Comparison of ENCODE assay signal across 9 cellular contexts in the genomic region with DNA sequence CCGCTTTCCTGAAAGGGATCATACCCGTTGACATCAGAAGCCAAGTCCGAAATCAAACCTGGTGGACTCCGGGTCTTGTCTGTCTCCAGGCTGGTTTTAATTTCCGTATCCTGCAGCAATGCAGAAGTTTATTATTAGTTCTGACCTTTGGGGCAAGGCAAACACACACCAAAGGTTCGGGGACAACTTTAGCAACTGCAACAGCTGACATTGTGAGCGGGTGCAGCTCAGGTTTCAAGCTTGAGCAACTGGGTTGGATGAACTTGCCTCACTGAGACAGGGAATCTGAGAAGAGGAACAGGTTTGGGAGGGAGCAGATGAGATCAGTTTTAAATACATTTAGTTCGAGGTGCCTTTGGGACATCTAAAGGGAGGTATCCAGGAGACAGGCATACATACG.
DNase-seq lines count a peak whose midpoint lies in the region; ATAC-seq and TF ChIP-seq lines count a peak whose summit lies in the region.
"Had no signal": no experiment of that assay in that cellular context is flagged by ENCODE, and none has a peak within 500 bp of the region (broad histone marks: within the 10 kb centered on the region; RNA-seq: fewer than 3 reads in every experiment).

No MANE protein-coding gene starts in this region.

- H3K36me3 ChIP-seq in HCT116 (ENCODE audit: control insufficient read depth in 1 of 2, insufficient read depth in 2 of 2, low read length in 2 of 2), result no peaks in the 10 kb centered on the region
- no peaks in the 10 kb centered on the region for H3K36me3 ChIP-seq in OCI-LY7 (ENCODE audit: insufficient read depth, low read length)
- H3K36me3 ChIP-seq in esophagus muscularis mucosa, result no peaks in the 10 kb centered on the region
- no peaks in the 10 kb centered on the region for H3K36me3 ChIP-seq in sigmoid colon
- H3K36me3 ChIP-seq in HAP-1 (replicated peaks), result no peaks in the 10 kb centered on the region

- no peak overlapping the region for H2AFZ ChIP-seq in HCT116 (ENCODE audit: low read depth, low read length, poor library complexity, severe bottlenecking)
- peak overlapping the region; percentile 76 for H2AFZ ChIP-seq in OCI-LY7 (ENCODE audit: low read length)

- RAD21 ChIA-PET in HCT116 (lab: Charles Lee; ENCODE audit: low non-redundant PET in 1 of 2, low total read pairs in 2 of 2, uncharacterized antibody in 2 of 2, unreplicated experiment in 2 of 2), result interaction anchor here in 1 of 2 experiments (2.1 kb wide), 1 partner anchor 146 kb away, joined by 8 read pairs; no protein-coding TSS in a partner anchor

- CTCF ChIA-PET in HCT116 (lab: Charles Lee) (interaction anchor here (0.7 to 4.4 kb wide), 2 partner anchors 146 to 168 kb away, joined by 3 to 39 read pairs; no protein-coding TSS in a partner anchor), OCI-LY7 (lab: Charles Lee; ENCODE audit: unreplicated experiment) (interaction anchor here (0.5 kb wide), 1 partner anchor 1074 kb away, joined by 25 read pairs; no protein-coding TSS in a partner anchor)

- H3K9me2 ChIP-seq in HCT116 (ENCODE audit: insufficient read depth), result no peaks in the 10 kb centered on the region
- H3K9me2 ChIP-seq in OCI-LY7 (ENCODE audit: insufficient read depth, low read length), result no peaks in the 10 kb centered on the region

- no peak overlapping the region for H3K4me3 ChIP-seq in HCT116 (replicated peaks in 1 of 2; ENCODE audit: low read depth in 1 of 2, low read length in 2 of 2)
- peak overlapping the region; percentile 68 for H3K4me3 ChIP-seq in OCI-LY7 (ENCODE audit: low read depth, low read length, poor library complexity, severe bottlenecking)
- no peak overlapping the region for H3K4me3 ChIP-seq in esophagus muscularis mucosa
- no peak overlapping the region for H3K4me3 ChIP-seq in sigmoid colon
- H3K4me3 ChIP-seq in HAP-1, result no peak overlapping the region

- H3K4me2 ChIP-seq in HCT116 (ENCODE audit: low read length) (peak overlapping the region; percentile 77), OCI-LY7 (ENCODE audit: low read length) (peak overlapping the region; percentile 90)

- DNase-seq in HCT116 (ENCODE audit: low read depth, low spot score), result no peak
- DNase-seq in OCI-LY7 (ENCODE audit: low spot score), result peak; percentile 65
- DNase-seq in esophagus muscularis mucosa (ENCODE audit: extremely low spot score), result no peak
- no peak for DNase-seq in sigmoid colon
- no peak for DNase-seq in RPMI8226
- DNase-seq in HAP-1 (ENCODE audit: low spot score in 2 of 2), result no peak
- DNase-seq in T1000 (lab: John Stamatoyannopoulos, UW), result no peak
- DNase-seq: effector CD8-positive, alpha-beta T cell had no signal

- no peak for TF ChIP-seq EP300 in esophagus muscularis mucosa (IDR thresholded peaks at IDR 0.05)
- no peak for TF ChIP-seq EP300 in sigmoid colon (IDR thresholded peaks at IDR 0.05)

- peaks cover 15% of the 10 kb centered on the region in 2 experiments; a peak in 3 of 4 replicates for H3K4me1 ChIP-seq in HCT116 (ENCODE audit: control insufficient read depth in 1 of 2, insufficient read depth in 2 of 2, low read length in 2 of 2)
- peaks cover 28% of the 10 kb centered on the region for H3K4me1 ChIP-seq in OCI-LY7 (ENCODE audit: insufficient read depth, low read length, poor library complexity, severe bottlenecking)
- H3K4me1 ChIP-seq in esophagus muscularis mucosa, result peaks cover 0 to 7% (median 3%) of the 10 kb centered on the region in 4 donors
- peaks cover 0 to 6% (median 0%) of the 10 kb centered on the region in 4 donors for H3K4me1 ChIP-seq in sigmoid colon
- H3K4me1 ChIP-seq in HAP-1, result peaks cover 14% of the 10 kb centered on the region

- TF ChIP-seq CTCF in HCT116 (IDR thresholded peaks at IDR 0.05 in 2 of 3, conservative IDR thresholded peaks at IDR 0.05 in 1 of 3; ENCODE audit: borderline replicate concordance in 1 of 3, insufficient read depth in 1 of 3, low read depth in 2 of 3, low read length in 2 of 3), result no peak
- TF ChIP-seq CTCF in OCI-LY7 (conservative IDR thresholded peaks at IDR 0.05; ENCODE audit: low read length), result no peak
- TF ChIP-seq CTCF in esophagus muscularis mucosa (IDR thresholded peaks at IDR 0.05), result no peak
- no peak for TF ChIP-seq CTCF in sigmoid colon (IDR thresholded peaks at IDR 0.05)

- H3K9me3 ChIP-seq in HCT116 (ENCODE audit: control insufficient read depth in 1 of 2, insufficient read depth in 1 of 2, low read depth in 1 of 2, low read length in 2 of 2) (no peaks in the 10 kb centered on the region), OCI-LY7 (ENCODE audit: low read length) (no peaks in the 10 kb centered on the region), esophagus muscularis mucosa (no peaks in the 10 kb centered on the region), sigmoid colon (no peaks in the 10 kb centered on the region), HAP-1 (no peaks in the 10 kb centered on the region)

- H3K27ac ChIP-seq in HCT116 (ENCODE audit: low read depth, low read length), result no peak overlapping the region; the same call in 1 of the 2 replicates
- peak overlapping the region; percentile 82 for H3K27ac ChIP-seq in OCI-LY7 (ENCODE audit: low read depth, low read length, poor library complexity, severe bottlenecking)
- H3K27ac ChIP-seq in esophagus muscularis mucosa (replicated peaks in 1 of 4), result peak overlapping the region; percentile 82 to 90 (median 86)
- peak overlapping the region; percentile 82 to 88 (median 86) for H3K27ac ChIP-seq in sigmoid colon

- no peaks in the 10 kb centered on the region for H4K20me1 ChIP-seq in HCT116 (ENCODE audit: insufficient read depth)
- H4K20me1 ChIP-seq in OCI-LY7 (ENCODE audit: insufficient read depth, low read length), result no peaks in the 10 kb centered on the region

- WGBS in esophagus muscularis mucosa, result 52% methylated on average over 9 of the region's 9 CpGs
- WGBS in sigmoid colon, 2 donors, result 86 to 87% methylated on average over 9 of the region's 9 CpGs

- H3K9ac ChIP-seq in HCT116 (ENCODE audit: low read length), result no peak overlapping the region

- TF ChIP-seq POLR2A in HCT116 (IDR thresholded peaks at IDR 0.05; ENCODE audit: borderline replicate concordance, extremely low read depth, insufficient read depth, insufficient read length) (no peak), esophagus muscularis mucosa (IDR thresholded peaks at IDR 0.05; ENCODE audit: low read depth) (no peak), sigmoid colon (IDR thresholded peaks at IDR 0.05) (no peak)

- H3K27me3 ChIP-seq in HCT116 (ENCODE audit: insufficient read depth, low read length), result no peaks in the 10 kb centered on the region
- no peaks in the 10 kb centered on the region for H3K27me3 ChIP-seq in esophagus muscularis mucosa
- H3K27me3 ChIP-seq in sigmoid colon, result peaks cover 0 to 3% (median 0%) of the 10 kb centered on the region in 3 donors
- no peaks in the 10 kb centered on the region for H3K27me3 ChIP-seq in HAP-1 (ENCODE audit: low read depth)

- ATAC-seq in HCT116 (no peak), HG02610 (IDR thresholded peaks at IDR 0.05; ENCODE audit: unreplicated experiment) (no peak)

- in situ Hi-C loops in HAP-1 (cut with MboI; ENCODE audit: low sequenced_read_pairs), result no loop called here

- POLR2A ChIA-PET in HCT116 (lab: Charles Lee), result interaction anchor here (1.3 kb wide), 1 partner anchor 144 kb away, joined by 4 read pairs; no protein-coding TSS in a partner anchor
- POLR2A ChIA-PET in OCI-LY7 (lab: Charles Lee), result interaction anchor here (0.6 to 1.5 kb wide), 4 partner anchors 166 to 595 kb away, joined by 3 to 6 read pairs (median 3); a partner anchor contains a TSS

- no TSS peak for BruUV-seq in HCT116 (replicated peaks; lab: Mats Ljungman, UMichigan)
- no TSS peak for BruUV-seq in OCI-LY7 (replicated peaks; lab: Mats Ljungman, UMichigan)

- TF ChIP-seq RAD21 in HCT116 (IDR thresholded peaks at IDR 0.05; ENCODE audit: low read depth), result no peak

- no peaks in the 10 kb centered on the region for H3K79me2 ChIP-seq in HCT116 (ENCODE audit: insufficient read depth, low read length)
- no peaks in the 10 kb centered on the region for H3K79me2 ChIP-seq in OCI-LY7 (ENCODE audit: insufficient read depth, low read depth, low read length)

- intact Hi-C loops in HCT116 (cut with micrococcal nuclease) (loop anchor here (1.0 kb wide), 1 partner anchor 147 kb away; no protein-coding TSS in a partner anchor), OCI-LY7 (cut with micrococcal nuclease; ENCODE audit: unreplicated experiment) (loop anchor here (1.0 kb wide), 1 partner anchor 147 kb away; no protein-coding TSS in a partner anchor), esophagus muscularis mucosa (cut with DNase I) (loop anchor here (2.0 to 10.0 kb wide), 3 partner anchors 168 to 596 kb away; a partner anchor contains a TSS), sigmoid colon (cut with DNase I) (loop anchor here (1.0 to 5.0 kb wide), 3 partner anchors 168 to 416 kb away; a partner anchor contains a TSS)

TF ChIP-seq in HCT116, 20 proteins besides CTCF, POLR2A, EP300 and RAD21 (continues in another document):
- TF ChIP-seq YY1 (IDR thresholded peaks at IDR 0.05; ENCODE audit: extremely low read depth, insufficient replicate concordance, low read depth, low read length), result no peak
- TF ChIP-seq, protein P1, sequence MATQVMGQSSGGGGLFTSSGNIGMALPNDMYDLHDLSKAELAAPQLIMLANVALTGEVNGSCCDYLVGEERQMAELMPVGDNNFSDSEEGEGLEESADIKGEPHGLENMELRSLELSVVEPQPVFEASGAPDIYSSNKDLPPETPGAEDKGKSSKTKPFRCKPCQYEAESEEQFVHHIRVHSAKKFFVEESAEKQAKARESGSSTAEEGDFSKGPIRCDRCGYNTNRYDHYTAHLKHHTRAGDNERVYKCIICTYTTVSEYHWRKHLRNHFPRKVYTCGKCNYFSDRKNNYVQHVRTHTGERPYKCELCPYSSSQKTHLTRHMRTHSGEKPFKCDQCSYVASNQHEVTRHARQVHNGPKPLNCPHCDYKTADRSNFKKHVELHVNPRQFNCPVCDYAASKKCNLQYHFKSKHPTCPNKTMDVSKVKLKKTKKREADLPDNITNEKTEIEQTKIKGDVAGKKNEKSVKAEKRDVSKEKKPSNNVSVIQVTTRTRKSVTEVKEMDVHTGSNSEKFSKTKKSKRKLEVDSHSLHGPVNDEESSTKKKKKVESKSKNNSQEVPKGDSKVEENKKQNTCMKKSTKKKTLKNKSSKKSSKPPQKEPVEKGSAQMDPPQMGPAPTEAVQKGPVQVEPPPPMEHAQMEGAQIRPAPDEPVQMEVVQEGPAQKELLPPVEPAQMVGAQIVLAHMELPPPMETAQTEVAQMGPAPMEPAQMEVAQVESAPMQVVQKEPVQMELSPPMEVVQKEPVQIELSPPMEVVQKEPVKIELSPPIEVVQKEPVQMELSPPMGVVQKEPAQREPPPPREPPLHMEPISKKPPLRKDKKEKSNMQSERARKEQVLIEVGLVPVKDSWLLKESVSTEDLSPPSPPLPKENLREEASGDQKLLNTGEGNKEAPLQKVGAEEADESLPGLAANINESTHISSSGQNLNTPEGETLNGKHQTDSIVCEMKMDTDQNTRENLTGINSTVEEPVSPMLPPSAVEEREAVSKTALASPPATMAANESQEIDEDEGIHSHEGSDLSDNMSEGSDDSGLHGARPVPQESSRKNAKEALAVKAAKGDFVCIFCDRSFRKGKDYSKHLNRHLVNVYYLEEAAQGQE (IDR thresholded peaks at IDR 0.05; ENCODE audit: low read depth), result no peak
- TF ChIP-seq, protein P2, sequence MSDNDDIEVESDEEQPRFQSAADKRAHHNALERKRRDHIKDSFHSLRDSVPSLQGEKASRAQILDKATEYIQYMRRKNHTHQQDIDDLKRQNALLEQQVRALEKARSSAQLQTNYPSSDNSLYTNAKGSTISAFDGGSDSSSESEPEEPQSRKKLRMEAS (IDR thresholded peaks at IDR 0.05), result no peak
